ENCODE assay signal across 21 cellular contexts in genomic region chr5:22734907-22735306, GRCh38.
"Had no signal": no experiment of that assay in that cellular context is flagged by ENCODE, and none has a peak within 500 bp of the region (broad histone marks: within the 10 kb centered on the region; RNA-seq: fewer than 3 reads in every experiment).

No MANE protein-coding gene starts in this region.

- H3K4me1 ChIP-seq: gastrocnemius medialis, neural progenitor cell, parathyroid adenoma, stomach, thyroid gland, vagina had no signal

- H3K4me3 ChIP-seq: gastrocnemius medialis, neural progenitor cell, smooth muscle cell, stomach, thyroid gland, vagina had no signal

- DNase-seq: cortex of kidney; effector memory CD8-positive, alpha-beta T cell; gastrocnemius medialis; head of caudate nucleus; mesendoderm; midbrain; naive thymus-derived CD4-positive, alpha-beta T cell; stimulated activated CD4-positive, alpha-beta T cell treated with anti-CD3 and anti-CD28 coated beads, Interleukin-12 subunit alpha, Interleukin-12 subunit beta, amount 100 ng/mL, for 4 hours; stimulated activated CD4-positive, alpha-beta T cell treated with anti-CD3 and anti-CD28 coated beads, Interleukin-1b, Interleukin-23, amount 100 ng/mL, for 48 hours; stimulated activated CD4-positive, alpha-beta T cell treated with anti-CD3 and anti-CD28 coated beads, Interleukin-4, amount 100 ng/mL, for 1 hour; stimulated activated CD8-positive, alpha-beta memory T cell treated with anti-CD3 and anti-CD28 coated beads, Interleukin-4, amount 100 ng/mL, for 48 hours; stimulated activated naive CD4-positive, alpha-beta T cell; stomach; thyroid gland; trophoblast cell had no signal

- H3K27me3 ChIP-seq: gastrocnemius medialis, neural progenitor cell, stomach, thyroid gland, vagina had no signal

- H3K9me3 ChIP-seq: gastrocnemius medialis, stomach, thyroid gland, vagina had no signal

- ATAC-seq: effector memory CD8-positive, alpha-beta T cell; gastrocnemius medialis; left lobe of liver; naive thymus-derived CD4-positive, alpha-beta T cell; sciatic nerve had no signal

- H3K36me3 ChIP-seq: gastrocnemius medialis, neural progenitor cell, stomach, thyroid gland, vagina had no signal

- H3K27ac ChIP-seq: gastrocnemius medialis, neural progenitor cell, parathyroid adenoma, stomach, thyroid gland, vagina had no signal
